ENCODE assay signal across 1 cellular context in genomic region chr19:16604615-16605014, GRCh38.
TF ChIP-seq lines count a peak whose summit lies in the region.

No MANE protein-coding gene starts in this region.

TF ChIP-seq in HepG2, 621 proteins besides CTCF, POLR2A, EP300 and RAD21:
- TF ChIP-seq CEBPB (IDR thresholded peaks at IDR 0.05; ENCODE audit: borderline replicate concordance, low read depth, low read length) (peak; percentile 54; the same call in 1 of the 2 replicates), THAP7 (CRISPR knock-in tag; IDR thresholded peaks at IDR 0.05) (no peak)
- TF ChIP-seq, protein P1, sequence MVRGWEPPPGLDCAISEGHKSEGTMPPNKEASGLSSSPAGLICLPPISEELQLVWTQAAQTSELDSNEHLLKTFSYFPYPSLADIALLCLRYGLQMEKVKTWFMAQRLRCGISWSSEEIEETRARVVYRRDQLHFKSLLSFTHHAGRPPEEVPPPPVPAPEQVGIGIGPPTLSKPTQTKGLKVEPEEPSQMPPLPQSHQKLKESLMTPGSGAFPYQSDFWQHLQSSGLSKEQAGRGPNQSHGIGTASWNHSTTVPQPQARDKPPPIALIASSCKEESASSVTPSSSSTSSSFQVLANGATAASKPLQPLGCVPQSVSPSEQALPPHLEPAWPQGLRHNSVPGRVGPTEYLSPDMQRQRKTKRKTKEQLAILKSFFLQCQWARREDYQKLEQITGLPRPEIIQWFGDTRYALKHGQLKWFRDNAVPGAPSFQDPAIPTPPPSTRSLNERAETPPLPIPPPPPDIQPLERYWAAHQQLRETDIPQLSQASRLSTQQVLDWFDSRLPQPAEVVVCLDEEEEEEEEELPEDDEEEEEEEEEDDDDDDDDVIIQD (CRISPR knock-in tag; IDR thresholded peaks at IDR 0.05; ENCODE audit: low read depth): no peak
